ENCODE assay signal across 13 cellular contexts in the genomic region with DNA sequence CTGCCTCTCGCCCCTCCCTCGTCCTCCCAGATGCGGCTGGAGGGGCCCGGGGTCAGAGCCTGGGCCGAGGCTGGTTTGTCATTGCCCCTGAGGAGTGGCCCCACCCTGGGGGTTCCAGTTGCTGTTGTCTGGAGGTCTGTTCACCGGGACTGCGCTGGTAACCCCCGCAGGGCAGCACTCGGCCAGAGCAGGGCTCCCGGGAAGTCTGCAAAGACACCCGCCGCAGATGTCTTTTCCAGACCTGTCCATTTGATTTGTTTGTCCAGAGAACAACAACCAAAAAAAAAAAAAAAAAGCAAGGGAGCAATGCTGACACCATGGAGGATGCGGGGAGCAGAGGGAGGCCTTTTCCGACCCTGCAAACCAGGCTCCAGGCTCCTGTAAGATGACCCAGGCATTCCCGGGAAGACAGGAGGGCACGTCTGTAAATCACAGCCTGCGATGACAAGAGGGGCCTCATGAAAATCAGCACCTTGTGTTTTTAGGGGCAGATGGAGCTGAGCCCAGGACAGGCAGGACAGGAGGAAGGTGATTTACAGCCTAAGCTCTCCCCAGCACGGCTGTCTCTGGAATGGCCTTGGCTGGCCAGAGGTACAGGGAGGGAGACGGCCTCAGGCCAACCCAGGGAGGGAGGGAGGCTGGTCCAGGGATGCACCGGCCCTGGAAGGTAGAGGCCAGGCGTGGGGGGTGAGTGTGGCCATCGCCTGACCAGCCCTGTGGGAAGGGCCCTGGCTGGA.
"Had no signal": no experiment of that assay in that cellular context is flagged by ENCODE, and none has a peak within 500 bp of the region (broad histone marks: within the 10 kb centered on the region; RNA-seq: fewer than 3 reads in every experiment).

No MANE protein-coding gene starts in this region.

- H3K36me3 ChIP-seq: breast epithelium, gastroesophageal sphincter, neutrophil had no signal

- H3K4me3 ChIP-seq: breast epithelium, gastroesophageal sphincter had no signal

- H3K4me1 ChIP-seq: breast epithelium, gastroesophageal sphincter had no signal

- H3K4me3 Mint-ChIP-seq: activated T-cell treated with anti-CD3 and anti-CD28 coated beads, Interleukin-2, amount 50 U/mL, for 72 hours; type B pancreatic cell had no signal

- H3K9me3 ChIP-seq: breast epithelium, neutrophil had no signal

- H3K27ac ChIP-seq: breast epithelium, gastroesophageal sphincter, neutrophil had no signal

- H3K27me3 ChIP-seq: neutrophil had no signal

- H3K36me3 Mint-ChIP-seq: type B pancreatic cell had no signal

- ATAC-seq: activated CD4-positive, CD25-positive, alpha-beta regulatory T cell treated with anti-CD3 and anti-CD28 coated beads, Interleukin-2, amount 50 U/mL, for 24 hours; activated T-cell treated with anti-CD3 and anti-CD28 coated beads, Interleukin-2, amount 50 U/mL, for 72 hours; gastroesophageal sphincter had no signal

- H3K27ac Mint-ChIP-seq: activated T-cell treated with anti-CD3 and anti-CD28 coated beads, Interleukin-2, amount 50 U/mL, for 72 hours; progenitor cell of endocrine pancreas; type B pancreatic cell had no signal

- DNase-seq: activated CD4-positive, alpha-beta T cell treated with anti-CD3 and anti-CD28 coated beads, Interleukin-2, amount 50 U/mL, for 4 hours; activated CD8-positive, alpha-beta memory T cell treated with anti-CD3 and anti-CD28 coated beads, Interleukin-2, amount 50 U/mL, for 4 hours; activated T-cell treated with anti-CD3 and anti-CD28 coated beads, Interleukin-2, amount 50 U/mL, for 72 hours; aorta; stimulated activated CD4-positive, alpha-beta T cell treated with anti-CD3 and anti-CD28 coated beads, Interleukin-12 subunit alpha, Interleukin-12 subunit beta, amount 100 ng/mL, for 4 hours; stimulated activated naive CD4-positive, alpha-beta T cell treated with Interleukin-2 at 50 U/mL for 16 hours; T-helper 2 cell had no signal
